In genomic region chr22:47320560-47320959, GRCh38 we compare ENCODE assay signal across 34 cellular contexts.
"Had no signal": no experiment of that assay in that cellular context is flagged by ENCODE, and none has a peak within 500 bp of the region (broad histone marks: within the 10 kb centered on the region; RNA-seq: fewer than 3 reads in every experiment).

No MANE protein-coding gene starts in this region.

- DNase-seq: Karpas-422, Kasumi-1, MG63, MM.1S, MV-4-11, NCI-H1048, NCI-H1092, NCI-H1092 treated with DMSO at 0.1 percent for 48 hours, NCI-H1105, NCI-H1105 treated with DMSO at 0.1 percent for 48 hours, NCI-H1417, NCI-H1417 treated with DMSO at 0.1 percent for 48 hours, NCI-H1436, NCI-H1436 treated with DMSO at 0.1 percent for 48 hours, NCI-H146, NCI-H1694, NCI-H1694 treated with DMSO at 0.1 percent for 48 hours, NCI-H187, NCI-H187 treated with DMSO at 0.1 percent for 48 hours, NCI-H1930, NCI-H2029, NCI-H2029 treated with DMSO at 0.1 percent for 48 hours, NCI-H2081, NCI-H2081 treated with DMSO at 0.1 percent for 48 hours, NCI-H2107, NCI-H2171, NCI-H2171 treated with DMSO at 0.1 percent for 48 hours, NCI-H2227 treated with DMSO at 0.1 percent for 48 hours, NCI-H226, NCI-H345, NCI-H446, NCI-H446 treated with DMSO at 0.1 percent for 48 hours, NCI-H510A, NCI-H510A treated with DMSO at 0.1 percent for 48 hours had no signal

- H3K36me3 ChIP-seq: MG63 had no signal

- H3K4me3 ChIP-seq: MG63 had no signal
